ENCODE assay signal across 8 cellular contexts in the genomic region with DNA sequence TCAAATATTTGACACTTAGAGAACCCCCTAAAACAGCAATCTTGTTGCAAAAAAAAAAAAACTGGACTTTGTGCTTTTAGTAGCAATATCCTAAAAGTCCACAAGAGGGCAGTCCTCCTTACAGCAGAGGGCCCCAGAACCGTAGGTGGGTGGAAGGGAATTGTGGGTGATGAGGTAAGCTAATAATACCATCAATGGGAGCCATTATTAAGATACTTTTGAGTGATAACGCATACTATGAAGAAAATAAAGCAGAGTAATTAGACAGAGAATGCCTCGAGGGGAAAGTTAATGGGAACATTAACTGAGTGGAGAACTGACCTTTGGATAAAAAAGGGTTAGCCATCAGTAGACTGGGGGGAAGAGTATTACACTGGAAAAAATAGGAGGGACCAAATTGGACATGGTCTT.
DNase-seq lines count a peak whose midpoint lies in the region; ATAC-seq and TF ChIP-seq lines count a peak whose summit lies in the region.

No MANE protein-coding gene starts in this region.

- H3K4me1 ChIP-seq in SK-N-SH (ENCODE audit: control insufficient read depth in 1 of 2, insufficient read depth in 2 of 2, low read depth in 1 of 2, low read length in 1 of 2), result no peaks in the 10 kb centered on the region; a peak in 2 of 4 replicates

- H3K9me3 ChIP-seq in SK-N-SH, result no peaks in the 10 kb centered on the region

- H3F3A ChIP-seq in SK-N-SH (replicated peaks; ENCODE audit: insufficient read depth), result no peaks in the 10 kb centered on the region

- H3K9ac ChIP-seq in SK-N-SH, result no peak overlapping the region

- WGBS in SK-N-SH (ENCODE audit: low lambda C conversion rate), result 38% methylated on average over 3 of the region's 3 CpGs

- H2AFZ ChIP-seq in SK-N-SH (ENCODE audit: low read depth), result no peak overlapping the region

- peak; percentile 70 for TF ChIP-seq RAD21 in SK-N-SH (IDR thresholded peaks at IDR 0.05; ENCODE audit: low read length)

- H3K36me3 ChIP-seq in SK-N-SH (replicated peaks in 1 of 2; ENCODE audit: control insufficient read depth in 1 of 2, insufficient read depth in 2 of 2, low read length in 1 of 2), result no peaks in the 10 kb centered on the region

- no peak overlapping the region for H3K27ac ChIP-seq in SK-N-SH (ENCODE audit: low read depth in 2 of 2, low read length in 1 of 2)

- peak overlapping the region in 1 of 2 experiments; percentile 31; a peak in 1 of 4 replicates for H3K4me3 ChIP-seq in SK-N-SH (ENCODE audit: low read depth in 2 of 2, low read length in 1 of 2)
- H3K4me3 ChIP-seq in fibroblast of villous mesenchyme (ENCODE audit: low read depth, low read length), result no peak overlapping the region

- no peak for TF ChIP-seq EP300 in SK-N-SH (IDR thresholded peaks at IDR 0.05; ENCODE audit: borderline replicate concordance in 1 of 2, low read depth in 1 of 2, low read length in 1 of 2)

- CTCF ChIA-PET in SK-N-SH (lab: Yijun Ruan, JAX), result interaction anchor here (0.8 to 1.8 kb wide), 6 partner anchors 9 to 387 kb away, joined by 3 to 7 read pairs (median 4); no protein-coding TSS in a partner anchor

- TF ChIP-seq CTCF in SK-N-SH (IDR thresholded peaks at IDR 0.05) (peak; percentile 88), fibroblast of villous mesenchyme (IDR thresholded peaks at IDR 0.05; ENCODE audit: insufficient read depth, low read depth, low read length) (peak; percentile 81)

- peaks cover 10% of the 10 kb centered on the region; the same call in 1 of the 2 replicates for H3K27me3 ChIP-seq in SK-N-SH (ENCODE audit: insufficient read depth)

- H3K79me2 ChIP-seq in SK-N-SH (ENCODE audit: insufficient read depth), result no peaks in the 10 kb centered on the region

- peak; percentile 85 for ATAC-seq in GM19372 (IDR thresholded peaks at IDR 0.05; ENCODE audit: low read depth, unreplicated experiment)
- peak; percentile 82 for ATAC-seq in HG03432 (IDR thresholded peaks at IDR 0.05; ENCODE audit: unreplicated experiment)

- DNase-seq in DMS53 (lab: John Stamatoyannopoulos, UW), result peak; percentile 54
- DNase-seq in SK-N-SH, result peak; percentile 47
- peak; percentile 54 for DNase-seq in fibroblast of villous mesenchyme (ENCODE audit: low read depth)
- DNase-seq in retina, result peak; percentile 22
- no peak for DNase-seq in NK-92 treated with Interleukin-12 subunit alpha and Interleukin-12 subunit beta, amount 100 ng/mL, for 24 hours (lab: John Stamatoyannopoulos, UW)
- DNase-seq in activated gamma-delta T cell (lab: John Stamatoyannopoulos, UW), result no peak

- POLR2A ChIA-PET in SK-N-SH (lab: Yijun Ruan, JAX), result no interaction called here

- no peak overlapping the region for H3K4me2 ChIP-seq in SK-N-SH

- H3K9me2 ChIP-seq in SK-N-SH, result no peaks in the 10 kb centered on the region

- H4K20me1 ChIP-seq in SK-N-SH (ENCODE audit: insufficient read depth), result no peaks in the 10 kb centered on the region

TF ChIP-seq in SK-N-SH, 30 proteins besides CTCF, POLR2A, EP300 and RAD21:
- TF ChIP-seq GABPA (IDR thresholded peaks at IDR 0.05; ENCODE audit: low read depth) (no peak), SMC3 (IDR thresholded peaks at IDR 0.05; ENCODE audit: low read depth, low read length) (peak; percentile 67)
- TF ChIP-seq, protein P1, sequence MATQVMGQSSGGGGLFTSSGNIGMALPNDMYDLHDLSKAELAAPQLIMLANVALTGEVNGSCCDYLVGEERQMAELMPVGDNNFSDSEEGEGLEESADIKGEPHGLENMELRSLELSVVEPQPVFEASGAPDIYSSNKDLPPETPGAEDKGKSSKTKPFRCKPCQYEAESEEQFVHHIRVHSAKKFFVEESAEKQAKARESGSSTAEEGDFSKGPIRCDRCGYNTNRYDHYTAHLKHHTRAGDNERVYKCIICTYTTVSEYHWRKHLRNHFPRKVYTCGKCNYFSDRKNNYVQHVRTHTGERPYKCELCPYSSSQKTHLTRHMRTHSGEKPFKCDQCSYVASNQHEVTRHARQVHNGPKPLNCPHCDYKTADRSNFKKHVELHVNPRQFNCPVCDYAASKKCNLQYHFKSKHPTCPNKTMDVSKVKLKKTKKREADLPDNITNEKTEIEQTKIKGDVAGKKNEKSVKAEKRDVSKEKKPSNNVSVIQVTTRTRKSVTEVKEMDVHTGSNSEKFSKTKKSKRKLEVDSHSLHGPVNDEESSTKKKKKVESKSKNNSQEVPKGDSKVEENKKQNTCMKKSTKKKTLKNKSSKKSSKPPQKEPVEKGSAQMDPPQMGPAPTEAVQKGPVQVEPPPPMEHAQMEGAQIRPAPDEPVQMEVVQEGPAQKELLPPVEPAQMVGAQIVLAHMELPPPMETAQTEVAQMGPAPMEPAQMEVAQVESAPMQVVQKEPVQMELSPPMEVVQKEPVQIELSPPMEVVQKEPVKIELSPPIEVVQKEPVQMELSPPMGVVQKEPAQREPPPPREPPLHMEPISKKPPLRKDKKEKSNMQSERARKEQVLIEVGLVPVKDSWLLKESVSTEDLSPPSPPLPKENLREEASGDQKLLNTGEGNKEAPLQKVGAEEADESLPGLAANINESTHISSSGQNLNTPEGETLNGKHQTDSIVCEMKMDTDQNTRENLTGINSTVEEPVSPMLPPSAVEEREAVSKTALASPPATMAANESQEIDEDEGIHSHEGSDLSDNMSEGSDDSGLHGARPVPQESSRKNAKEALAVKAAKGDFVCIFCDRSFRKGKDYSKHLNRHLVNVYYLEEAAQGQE (IDR thresholded peaks at IDR 0.05; ENCODE audit: low read depth, low read length), result no peak
- TF ChIP-seq, protein P2, sequence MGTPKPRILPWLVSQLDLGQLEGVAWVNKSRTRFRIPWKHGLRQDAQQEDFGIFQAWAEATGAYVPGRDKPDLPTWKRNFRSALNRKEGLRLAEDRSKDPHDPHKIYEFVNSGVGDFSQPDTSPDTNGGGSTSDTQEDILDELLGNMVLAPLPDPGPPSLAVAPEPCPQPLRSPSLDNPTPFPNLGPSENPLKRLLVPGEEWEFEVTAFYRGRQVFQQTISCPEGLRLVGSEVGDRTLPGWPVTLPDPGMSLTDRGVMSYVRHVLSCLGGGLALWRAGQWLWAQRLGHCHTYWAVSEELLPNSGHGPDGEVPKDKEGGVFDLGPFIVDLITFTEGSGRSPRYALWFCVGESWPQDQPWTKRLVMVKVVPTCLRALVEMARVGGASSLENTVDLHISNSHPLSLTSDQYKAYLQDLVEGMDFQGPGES (IDR thresholded peaks at IDR 0.05; ENCODE audit: low read depth, low read length), result no peak
TF ChIP-seq in SK-N-SH: peak in this region for 1.

Comparison
In these comparisons a context has a peak if more than half of its experiments do, and no peak if none do; other contexts are left out.
1. DNase-seq: peak in DMS53 (single experiment), SK-N-SH (single experiment), fibroblast of villous mesenchyme (single experiment) and retina (single experiment); none in NK-92 treated with Interleukin-12 subunit alpha and Interleukin-12 subunit beta, amount 100 ng/mL, for 24 hours (single experiment) and activated gamma-delta T cell (single experiment).